In genomic region chr1:58573705-58574591, GRCh38 we compare ENCODE assay signal across 8 cellular contexts. TPM values are rescaled to one million over a fixed set of nuclear protein-coding genes. Genes with fewer than 3 reads are reported as not detected.
DNase-seq lines count a peak whose midpoint lies in the region; ATAC-seq lines count a peak whose summit lies in the region.

No MANE protein-coding gene starts in this region.

- H3K4me1 Mint-ChIP-seq in activated T-cell treated with anti-CD3 and anti-CD28 coated beads, Interleukin-2, amount 50 U/mL, for 24 hours (ENCODE audit: low read depth): peaks cover 44% of the 10 kb centered on the region
- peaks cover 19% of the 10 kb centered on the region for H3K4me1 Mint-ChIP-seq in activated T-helper 17 cell treated with anti-CD3 and anti-CD28 coated beads, Interleukin-2, amount 50 U/mL, for 72 hours

- H3K27me3 Mint-ChIP-seq in activated T-cell treated with anti-CD3 and anti-CD28 coated beads, Interleukin-2, amount 50 U/mL, for 24 hours: peaks cover 93% of the 10 kb centered on the region
- peaks cover 48% of the 10 kb centered on the region for H3K27me3 Mint-ChIP-seq in activated T-helper 17 cell treated with anti-CD3 and anti-CD28 coated beads, Interleukin-2, amount 50 U/mL, for 72 hours

- no peaks in the 10 kb centered on the region for H3K9me3 Mint-ChIP-seq in activated T-cell treated with anti-CD3 and anti-CD28 coated beads, Interleukin-2, amount 50 U/mL, for 24 hours
- no peaks in the 10 kb centered on the region for H3K9me3 Mint-ChIP-seq in activated T-helper 17 cell treated with anti-CD3 and anti-CD28 coated beads, Interleukin-2, amount 50 U/mL, for 72 hours

- H3K27ac Mint-ChIP-seq in activated T-cell treated with anti-CD3 and anti-CD28 coated beads, Interleukin-2, amount 50 U/mL, for 24 hours: no peak overlapping the region
- H3K27ac Mint-ChIP-seq in activated T-helper 17 cell treated with anti-CD3 and anti-CD28 coated beads, Interleukin-2, amount 50 U/mL, for 72 hours: peak overlapping the region; percentile 49

- H3K36me3 Mint-ChIP-seq in activated T-cell treated with anti-CD3 and anti-CD28 coated beads, Interleukin-2, amount 50 U/mL, for 24 hours (ENCODE audit: low read depth): no peaks in the 10 kb centered on the region
- peaks cover 12% of the 10 kb centered on the region for H3K36me3 Mint-ChIP-seq in activated T-helper 17 cell treated with anti-CD3 and anti-CD28 coated beads, Interleukin-2, amount 50 U/mL, for 72 hours (ENCODE audit: low read depth)

- H3K4me3 Mint-ChIP-seq in activated T-cell treated with anti-CD3 and anti-CD28 coated beads, Interleukin-2, amount 50 U/mL, for 24 hours: no peak overlapping the region
- peak overlapping the region; percentile 55 for H3K4me3 Mint-ChIP-seq in activated T-helper 17 cell treated with anti-CD3 and anti-CD28 coated beads, Interleukin-2, amount 50 U/mL, for 72 hours

- ATAC-seq in HG03159 (IDR thresholded peaks at IDR 0.05; ENCODE audit: unreplicated experiment): peak; percentile 98
- peak; percentile 98 for ATAC-seq in activated T-helper 17 cell treated with anti-CD3 and anti-CD28 coated beads, Interleukin-2, amount 50 U/mL, for 72 hours (replicated peaks)

- peak; percentile 41 for DNase-seq in activated T-cell treated with anti-CD3 and anti-CD28 coated beads, Interleukin-2, amount 50 U/mL, for 24 hours
- DNase-seq in activated T-cell treated with anti-CD3 and anti-CD28 coated beads, Interleukin-2, amount 50 U/mL, for 1 hour: no peak
- peak; percentile 22 for DNase-seq in stimulated activated CD4-positive, alpha-beta T cell treated with anti-CD3 and anti-CD28 coated beads, Interleukin-2, amount 100 ng/mL, for 4 hours (ENCODE audit: low read depth)
- DNase-seq in DMS 273 treated with DMSO at 0.1 percent for 48 hours (lab: John Stamatoyannopoulos, UW) (no peak), activated gamma-delta T cell treated with Interleukin-2 at 50 U/mL for 16 hours (no peak), Kasumi-1 (lab: John Stamatoyannopoulos, UW) (no peak)

RNA-seq across cellular contexts. Expression of gene TACSTD2, which starts 3.1 kb away (rescaled TPM):
- total RNA-seq in activated T-helper 17 cell treated with anti-CD3 and anti-CD28 coated beads, Interleukin-2, amount 50 U/mL, for 72 hours: 1 to 10 TPM in 1 of 2 donors, not detected in 1; 1.1 TPM

RNA-seq across cellular contexts. Expression of gene OMA1, which starts 27.4 kb away (rescaled TPM):
- total RNA-seq in activated T-helper 17 cell treated with anti-CD3 and anti-CD28 coated beads, Interleukin-2, amount 50 U/mL, for 72 hours: 10 to 100 TPM in 1 of 2 donors, 1 to 10 TPM in 1; 4.8 to 11.1 TPM

Comparison
In these comparisons a context has a peak if more than half of its experiments do, and no peak if none do; other contexts are left out.
1. DNase-seq: peak in activated T-cell treated with anti-CD3 and anti-CD28 coated beads, Interleukin-2, amount 50 U/mL, for 24 hours (single experiment) and stimulated activated CD4-positive, alpha-beta T cell treated with anti-CD3 and anti-CD28 coated beads, Interleukin-2, amount 100 ng/mL, for 4 hours (single experiment); none in activated T-cell treated with anti-CD3 and anti-CD28 coated beads, Interleukin-2, amount 50 U/mL, for 1 hour (single experiment), DMS 273 treated with DMSO at 0.1 percent for 48 hours (single experiment), activated gamma-delta T cell treated with Interleukin-2 at 50 U/mL for 16 hours (single experiment) and Kasumi-1 (0 of 2).